9 cellular contexts compared by ENCODE assay signal in the genomic region with DNA sequence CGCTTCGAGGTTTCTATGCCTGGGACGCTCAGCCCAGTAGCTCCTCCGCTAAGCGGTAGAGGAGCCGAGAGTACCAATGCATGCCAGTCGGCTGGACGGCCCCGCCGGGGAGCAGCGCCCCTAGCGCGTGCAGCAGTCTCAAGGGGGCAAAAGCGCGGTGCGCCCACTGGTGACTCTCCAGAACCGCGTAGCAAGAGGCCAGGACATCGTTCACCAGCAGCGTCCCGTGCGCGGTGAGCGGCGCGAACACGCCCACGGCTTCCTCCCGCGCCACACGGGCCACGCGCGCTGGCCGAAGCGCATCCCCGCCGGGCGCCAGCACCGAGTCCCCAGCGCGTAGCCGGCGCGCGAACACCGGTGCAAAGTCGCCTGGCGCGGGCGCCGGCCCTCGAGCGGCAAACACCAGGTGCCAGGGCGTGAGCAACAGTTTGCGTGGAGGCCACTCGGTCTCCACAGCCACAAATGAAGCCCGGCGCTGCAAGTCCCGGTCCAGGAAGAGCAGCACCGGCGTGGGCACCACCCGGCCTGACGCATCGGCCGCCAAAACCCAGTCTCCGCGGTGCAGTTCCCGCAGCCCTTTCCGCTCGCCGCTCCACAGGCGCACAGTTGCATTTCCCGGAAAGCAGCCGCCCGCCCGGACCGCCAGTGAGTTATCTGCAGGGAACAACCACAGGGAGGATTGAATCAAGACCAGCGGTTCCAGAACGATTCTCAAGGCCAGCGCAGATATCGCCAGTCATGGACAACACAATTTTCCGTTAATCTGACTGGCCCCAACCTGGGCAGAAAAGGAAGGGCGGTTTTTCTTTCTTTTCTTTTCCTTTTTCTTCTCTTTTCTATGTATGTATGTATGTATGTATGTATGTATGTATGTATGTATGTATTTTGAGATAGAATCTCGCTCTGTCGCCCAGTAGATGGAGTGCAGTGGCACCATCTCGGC. TPM values are rescaled to one million over a fixed set of nuclear protein-coding genes. Genes with fewer than 3 reads are reported as not detected.
A peak's percentile ranks its signal among the peaks of the same experiment; 100 is the strongest.
DNase-seq lines count a peak whose midpoint lies in the region; ATAC-seq and TF ChIP-seq lines count a peak whose summit lies in the region.
"Had no signal": no experiment of that assay in that cellular context is flagged by ENCODE, and none has a peak within 500 bp of the region (broad histone marks: within the 10 kb centered on the region; RNA-seq: fewer than 3 reads in every experiment).

No MANE protein-coding gene starts in this region.

- H4K20me1 ChIP-seq in SK-N-SH (ENCODE audit: insufficient read depth), result no peaks in the 10 kb centered on the region

- H3K9ac ChIP-seq in SK-N-SH (no peak overlapping the region), colonic mucosa (ENCODE audit: low read depth in 2 of 2, low read length in 2 of 2) (no peak overlapping the region)

- DNase-seq in NOMO-1 (lab: John Stamatoyannopoulos, UW; ENCODE audit: unreplicated experiment in 2 of 2), result peak; percentile 17 to 24
- DNase-seq in NOMO-1 treated with DMSO at 0.1 percent for 48 hours (lab: John Stamatoyannopoulos, UW; ENCODE audit: unreplicated experiment), result no peak
- DNase-seq in SK-N-SH, result peak; percentile 76
- no peak for DNase-seq in colonic mucosa
- peak; percentile 52 for DNase-seq in lower lobe of right lung
- no peak for DNase-seq in thoracic aorta (ENCODE audit: low spot score)
- no peak for DNase-seq in effector CD8-positive, alpha-beta T cell (lab: John Stamatoyannopoulos, UW)
- DNase-seq in NK-92 (lab: John Stamatoyannopoulos, UW; ENCODE audit: unreplicated experiment), result no peak

- peaks cover 3% of the 10 kb centered on the region for H3F3A ChIP-seq in SK-N-SH (replicated peaks; ENCODE audit: insufficient read depth)

- TF ChIP-seq CTCF in SK-N-SH (IDR thresholded peaks at IDR 0.05) (peak; percentile 47), colonic mucosa (IDR thresholded peaks at IDR 0.05) (no peak), lower lobe of right lung (IDR thresholded peaks at IDR 0.05) (no peak), thoracic aorta (IDR thresholded peaks at IDR 0.05) (peak; percentile 13)

- peak overlapping the region; percentile 93 for H3K4me2 ChIP-seq in SK-N-SH

- no peaks in the 10 kb centered on the region for H3K79me2 ChIP-seq in SK-N-SH (ENCODE audit: insufficient read depth)

- CTCF ChIA-PET in SK-N-SH (lab: Yijun Ruan, JAX), result interaction anchor here (0.6 to 25.0 kb wide), 17 partner anchors 6 to 442 kb away, joined by 3 to 315 read pairs (median 64); partner anchors contain the start of genes DHH, LMBR1L, RHEBL1 and TUBA1A

- WGBS in SK-N-SH (ENCODE audit: low lambda C conversion rate), result 16% methylated on average over 33 of the region's 87 CpGs

- POLR2A ChIA-PET in SK-N-SH (lab: Yijun Ruan, JAX), result interaction anchor here (1.0 kb wide), 2 partner anchors 12 to 40 kb away, joined by 3 to 4 read pairs; no protein-coding TSS in a partner anchor

- peaks cover 12% of the 10 kb centered on the region; the same call in 1 of the 2 replicates for H3K27me3 ChIP-seq in SK-N-SH (ENCODE audit: insufficient read depth)
- peaks cover 61% of the 10 kb centered on the region for H3K27me3 ChIP-seq in colonic mucosa
- peaks cover 64% of the 10 kb centered on the region for H3K27me3 ChIP-seq in lower lobe of right lung (ENCODE audit: low read depth)
- peaks cover 8% of the 10 kb centered on the region for H3K27me3 ChIP-seq in thoracic aorta (replicated peaks; ENCODE audit: insufficient read depth)

- H3K9me3 ChIP-seq in SK-N-SH, result no peaks in the 10 kb centered on the region
- H3K9me3 ChIP-seq in colonic mucosa, result no peaks in the 10 kb centered on the region
- no peaks in the 10 kb centered on the region for H3K9me3 ChIP-seq in lower lobe of right lung
- no peaks in the 10 kb centered on the region for H3K9me3 ChIP-seq in thoracic aorta
- H3K9me3 ChIP-seq: adrenal gland had no signal

- peak overlapping the region; percentile 40 to 57 for H3K4me3 ChIP-seq in SK-N-SH (ENCODE audit: low read depth in 2 of 2, low read length in 1 of 2)
- peak overlapping the region; percentile 23 for H3K4me3 ChIP-seq in colonic mucosa
- H3K4me3 ChIP-seq in lower lobe of right lung, result peak overlapping the region; percentile 45
- peak overlapping the region; percentile 65 for H3K4me3 ChIP-seq in thoracic aorta

- no peak for TF ChIP-seq EP300 in SK-N-SH (IDR thresholded peaks at IDR 0.05; ENCODE audit: borderline replicate concordance in 1 of 2, low read depth in 1 of 2, low read length in 1 of 2)

- ATAC-seq in lower lobe of right lung, result peak in 1 of 2 donors; percentile 20
- ATAC-seq in thoracic aorta (ENCODE audit: insufficient number of reproducible peaks, low FRiP score, low read depth), result no peak

- no peaks in the 10 kb centered on the region for H3K36me3 ChIP-seq in SK-N-SH (replicated peaks in 1 of 2; ENCODE audit: control insufficient read depth in 1 of 2, insufficient read depth in 2 of 2, low read length in 1 of 2)
- H3K36me3 ChIP-seq in colonic mucosa, result no peaks in the 10 kb centered on the region
- no peaks in the 10 kb centered on the region for H3K36me3 ChIP-seq in lower lobe of right lung
- no peaks in the 10 kb centered on the region for H3K36me3 ChIP-seq in thoracic aorta
- H3K36me3 ChIP-seq: adrenal gland had no signal

- intact Hi-C loops in colonic mucosa (cut with DNase I) (loop anchor here (5.0 kb wide), 1 partner anchor 32 kb away; no protein-coding TSS in a partner anchor), lower lobe of right lung (cut with DNase I) (no loop called here)

- no peaks in the 10 kb centered on the region for H3K9me2 ChIP-seq in SK-N-SH

- TF ChIP-seq RAD21 in SK-N-SH (IDR thresholded peaks at IDR 0.05; ENCODE audit: low read length), result no peak

- no peak overlapping the region for H3K27ac ChIP-seq in SK-N-SH (ENCODE audit: low read depth in 2 of 2, low read length in 1 of 2)
- no peak overlapping the region for H3K27ac ChIP-seq in colonic mucosa
- no peak overlapping the region for H3K27ac ChIP-seq in lower lobe of right lung
- no peak overlapping the region for H3K27ac ChIP-seq in thoracic aorta
- H3K27ac ChIP-seq: adrenal gland had no signal

- H3K4me1 ChIP-seq in SK-N-SH (ENCODE audit: control insufficient read depth in 1 of 2, insufficient read depth in 2 of 2, low read depth in 1 of 2, low read length in 1 of 2) (peaks cover 0 to 36% of the 10 kb centered on the region in 2 experiments; a peak in 1 of 4 replicates), colonic mucosa (peaks cover 6% of the 10 kb centered on the region), lower lobe of right lung (peaks cover 71% of the 10 kb centered on the region), thoracic aorta (ENCODE audit: control insufficient read depth in 1 of 2, low read depth in 2 of 2) (peaks cover 32 to 54% of the 10 kb centered on the region in 2 donors)

- peak overlapping the region; percentile 51 for H2AFZ ChIP-seq in SK-N-SH (ENCODE audit: low read depth)

TF ChIP-seq in SK-N-SH, 30 proteins besides CTCF, POLR2A, EP300 and RAD21 (continues in another document):
- TF ChIP-seq EZH2phosphoT487 (IDR thresholded peaks at IDR 0.05; ENCODE audit: borderline replicate concordance, low read depth) (no peak), RCOR1 (IDR thresholded peaks at IDR 0.05; ENCODE audit: low read length) (no peak), RXRA (IDR thresholded peaks at IDR 0.05; ENCODE audit: borderline replicate concordance, low read depth) (no peak), SIN3A (IDR thresholded peaks at IDR 0.05; ENCODE audit: borderline replicate concordance, low read depth, low read length) (no peak), CHD2 (IDR thresholded peaks at IDR 0.05; ENCODE audit: low read length, partially characterized antibody) (no peak), SMC3 (IDR thresholded peaks at IDR 0.05; ENCODE audit: low read depth, low read length) (0 out of 2 replicates have a peak, but pooled peaks have one; percentile 0), NFIC (IDR thresholded peaks at IDR 0.05; ENCODE audit: borderline replicate concordance) (no peak)
- TF ChIP-seq, protein P1, sequence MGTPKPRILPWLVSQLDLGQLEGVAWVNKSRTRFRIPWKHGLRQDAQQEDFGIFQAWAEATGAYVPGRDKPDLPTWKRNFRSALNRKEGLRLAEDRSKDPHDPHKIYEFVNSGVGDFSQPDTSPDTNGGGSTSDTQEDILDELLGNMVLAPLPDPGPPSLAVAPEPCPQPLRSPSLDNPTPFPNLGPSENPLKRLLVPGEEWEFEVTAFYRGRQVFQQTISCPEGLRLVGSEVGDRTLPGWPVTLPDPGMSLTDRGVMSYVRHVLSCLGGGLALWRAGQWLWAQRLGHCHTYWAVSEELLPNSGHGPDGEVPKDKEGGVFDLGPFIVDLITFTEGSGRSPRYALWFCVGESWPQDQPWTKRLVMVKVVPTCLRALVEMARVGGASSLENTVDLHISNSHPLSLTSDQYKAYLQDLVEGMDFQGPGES (IDR thresholded peaks at IDR 0.05; ENCODE audit: low read depth, low read length), result no peak

RNA-seq across cellular contexts. Expression of gene DHH, which starts 4.5 kb away (rescaled TPM):
- polyA plus RNA-seq in SK-N-SH (2012; rRNA removed), result 0.08 and 0.13 TPM in 2 replicates
- 0.03 and 0.08 TPM in 2 replicates for polyA plus RNA-seq in SK-N-SH (2012; cell fraction: cytosol; rRNA removed)
- polyA plus RNA-seq in SK-N-SH (2012; cell fraction: nucleus; rRNA removed), result 0.12 and 0.14 TPM in 2 replicates
- under 1 TPM; 0.29 to 0.52 TPM for total RNA-seq in colonic mucosa
- total RNA-seq in lower lobe of right lung, result 1.5 TPM
- total RNA-seq in thoracic aorta, result 1 to 10 TPM; 1.2 to 2.4 TPM

RNA-seq across cellular contexts. Expression of gene RHEBL1, which starts 20.3 kb away (rescaled TPM):
- 2.2 and 2.3 TPM in 2 replicates for polyA plus RNA-seq in SK-N-SH (2012; rRNA removed)
- polyA plus RNA-seq in SK-N-SH (2012; cell fraction: cytosol; rRNA removed), result 1.6 and 2.9 TPM in 2 replicates
- polyA plus RNA-seq in SK-N-SH (2012; cell fraction: nucleus; rRNA removed), result 1.4 and 2.4 TPM in 2 replicates
- under 1 TPM; 0.27 to 0.32 TPM for total RNA-seq in colonic mucosa
- total RNA-seq in lower lobe of right lung, result 1.5 TPM
- 1 to 10 TPM in 1 of 2 donors, not detected in 1; 1.3 TPM for total RNA-seq in thoracic aorta

RNA-seq across cellular contexts. Expression of gene LMBR1L, which starts 20.5 kb away (rescaled TPM):
- 43.0 and 61.4 TPM in 2 replicates for polyA plus RNA-seq in SK-N-SH (2012; rRNA removed)
- polyA plus RNA-seq in SK-N-SH (2012; cell fraction: cytosol; rRNA removed), result 21.9 and 25.6 TPM in 2 replicates
- polyA plus RNA-seq in SK-N-SH (2012; cell fraction: nucleus; rRNA removed), result 223 and 317 TPM in 2 replicates
- total RNA-seq in colonic mucosa, result 10 to 100 TPM; 36.9 to 38.2 TPM
- total RNA-seq in lower lobe of right lung, result 61.7 TPM
- total RNA-seq in thoracic aorta, result 10 to 100 TPM; 77.7 to 93.4 TPM

RNA-seq across cellular contexts. Expression of gene KMT2D, which starts 29.5 kb away (rescaled TPM):
- 16.3 and 30.5 TPM in 2 replicates for polyA plus RNA-seq in SK-N-SH (2012; rRNA removed)
- 12.4 and 21.2 TPM in 2 replicates for polyA plus RNA-seq in SK-N-SH (2012; cell fraction: cytosol; rRNA removed)
- polyA plus RNA-seq in SK-N-SH (2012; cell fraction: nucleus; rRNA removed), result 73.8 and 91.4 TPM in 2 replicates
- total RNA-seq in colonic mucosa, result 10 to 100 TPM; 50.2 to 87.5 TPM
- total RNA-seq in lower lobe of right lung, result 114 TPM
- 100 to 1,000 TPM in 1 of 2 donors, 10 to 100 TPM in 1; 56.5 to 101 TPM for total RNA-seq in thoracic aorta

RNA-seq across cellular contexts. Expression of gene TUBA1B, which starts 41.1 kb away (rescaled TPM):
- polyA plus RNA-seq in SK-N-SH (2012; rRNA removed), result 2,454 and 2,856 TPM in 2 replicates
- 1,826 and 2,117 TPM in 2 replicates for polyA plus RNA-seq in SK-N-SH (2012; cell fraction: cytosol; rRNA removed)
- 970 and 1,206 TPM in 2 replicates for polyA plus RNA-seq in SK-N-SH (2012; cell fraction: nucleus; rRNA removed)
- total RNA-seq in colonic mucosa (1,000 to 10,000 TPM in 1 of 2 donors, 100 to 1,000 TPM in 1; 445 to 1,717 TPM), lower lobe of right lung (575 TPM), thoracic aorta (100 to 1,000 TPM; 501 to 945 TPM)

Comparison
In these comparisons a context has a peak if more than half of its experiments do, and no peak if none do; other contexts are left out.
1. DNase-seq: peak in NOMO-1 (2 of 2), SK-N-SH (single experiment) and lower lobe of right lung (single experiment); none in NOMO-1 treated with DMSO at 0.1 percent for 48 hours (single experiment), colonic mucosa (single experiment), thoracic aorta (single experiment), effector CD8-positive, alpha-beta T cell (single experiment) and NK-92 (single experiment).
2. CTCF ChIP-seq: peak in SK-N-SH (single experiment) and thoracic aorta (single experiment); none in colonic mucosa (single experiment) and lower lobe of right lung (single experiment).
3. Peak in every context shown above with its lines, with median percentiles within 50 percentile points of each other: H3K4me3 ChIP-seq.